Comparison of ENCODE assay signal across 1 cellular context in the genomic region with DNA sequence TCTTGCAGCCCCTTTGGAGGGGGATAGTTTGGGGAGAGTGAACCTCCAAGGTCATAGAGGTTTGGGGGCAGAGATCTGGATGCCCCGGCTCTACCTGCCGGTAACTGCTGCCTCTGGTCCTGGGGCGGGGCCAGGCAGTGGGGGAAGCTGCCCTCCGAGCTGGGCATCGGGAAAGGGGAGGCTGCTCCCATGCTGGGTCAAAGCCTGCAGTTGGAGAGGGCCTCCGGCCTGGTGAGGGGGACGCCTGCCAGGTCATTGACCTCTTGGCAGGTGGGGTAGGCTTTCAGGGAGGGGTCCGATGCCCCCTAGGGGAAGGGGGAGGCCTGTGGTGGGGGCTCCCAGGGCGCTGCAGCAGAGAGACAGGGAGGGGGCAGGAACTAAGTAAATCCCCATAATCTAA.
TF ChIP-seq lines count a peak whose summit lies in the region.

No MANE protein-coding gene starts in this region.

TF ChIP-seq in H1, 55 proteins besides CTCF, POLR2A, EP300 and RAD21:
- TF ChIP-seq YY1 (IDR thresholded peaks at IDR 0.05; ENCODE audit: low read depth, low read length) = no peak
- no peak for TF ChIP-seq KDM5A (IDR thresholded peaks at IDR 0.05; ENCODE audit: low read length)
- TF ChIP-seq CTBP2 (IDR thresholded peaks at IDR 0.05; ENCODE audit: borderline replicate concordance, insufficient read depth, insufficient read length, low read length) = no peak
- TF ChIP-seq SIN3A (conservative IDR thresholded peaks at IDR 0.05 in 1 of 2, IDR thresholded peaks at IDR 0.05 in 1 of 2; ENCODE audit: low read depth in 1 of 2, low read length in 2 of 2) = no peak
- TF ChIP-seq JUND (IDR thresholded peaks at IDR 0.05; ENCODE audit: low read length) = no peak
- no peak for TF ChIP-seq SP1 (IDR thresholded peaks at IDR 0.05; ENCODE audit: low read depth, low read length)
- TF ChIP-seq, protein P1, sequence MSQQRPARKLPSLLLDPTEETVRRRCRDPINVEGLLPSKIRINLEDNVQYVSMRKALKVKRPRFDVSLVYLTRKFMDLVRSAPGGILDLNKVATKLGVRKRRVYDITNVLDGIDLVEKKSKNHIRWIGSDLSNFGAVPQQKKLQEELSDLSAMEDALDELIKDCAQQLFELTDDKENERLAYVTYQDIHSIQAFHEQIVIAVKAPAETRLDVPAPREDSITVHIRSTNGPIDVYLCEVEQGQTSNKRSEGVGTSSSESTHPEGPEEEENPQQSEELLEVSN (IDR thresholded peaks at IDR 0.05) = no peak
- TF ChIP-seq SIX5 (IDR thresholded peaks at IDR 0.05; ENCODE audit: low read depth, low read length) = no peak
- TF ChIP-seq RXRA (IDR thresholded peaks at IDR 0.05; ENCODE audit: insufficient read depth, low read depth, low read length) = no peak
- no peak for TF ChIP-seq JUN (IDR thresholded peaks at IDR 0.05; ENCODE audit: low read depth, low read length)
- TF ChIP-seq GABPA (IDR thresholded peaks at IDR 0.05; ENCODE audit: borderline replicate concordance, insufficient read depth, low read length) = no peak
- TF ChIP-seq FOSL1 (IDR thresholded peaks at IDR 0.05; ENCODE audit: insufficient read depth, low read depth, low read length) = no peak
